ENCODE assay signal across 9 cellular contexts in the genomic region with DNA sequence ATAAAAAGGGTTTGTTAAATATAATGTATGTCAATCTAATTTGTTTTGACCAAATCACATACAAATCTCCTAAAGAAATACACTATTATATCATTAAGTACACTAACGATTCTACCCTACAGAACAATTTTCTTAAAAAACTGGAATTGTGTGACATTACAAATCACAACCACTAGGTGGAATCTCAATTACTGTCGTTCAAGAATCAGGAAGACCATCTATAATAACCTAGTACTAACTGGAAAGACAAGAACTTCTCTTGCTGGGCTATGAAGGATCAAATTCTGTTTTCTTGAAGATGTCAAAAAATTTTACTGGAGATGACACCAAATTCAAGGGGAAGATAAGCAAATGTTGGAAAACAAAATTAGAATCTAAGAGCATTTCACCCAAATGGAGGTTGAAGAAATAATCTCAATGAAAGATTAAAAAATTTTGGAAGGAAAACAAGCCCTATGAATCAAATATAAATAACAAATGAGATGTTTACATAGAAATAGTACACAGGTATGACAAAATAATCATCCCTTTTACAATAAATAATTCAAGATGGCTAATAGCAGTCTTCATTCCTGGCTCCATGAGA.
DNase-seq lines count a peak whose midpoint lies in the region; ATAC-seq lines count a peak whose summit lies in the region.
"Had no signal": no experiment of that assay in that cellular context is flagged by ENCODE, and none has a peak within 500 bp of the region (broad histone marks: within the 10 kb centered on the region; RNA-seq: fewer than 3 reads in every experiment).

No MANE protein-coding gene starts in this region.

- POLR2A ChIA-PET in naive thymus-derived CD4-positive, alpha-beta T cell (lab: Charles Lee): interaction anchor here (0.6 kb wide), 1 partner anchor 200 kb away, joined by 3 read pairs; no protein-coding TSS in a partner anchor

- no peak overlapping the region for H3K4me3 Mint-ChIP-seq in naive thymus-derived CD4-positive, alpha-beta T cell
- H3K4me3 Mint-ChIP-seq: activated naive CD8-positive, alpha-beta T cell had no signal

- H3K9me3 ChIP-seq in naive thymus-derived CD4-positive, alpha-beta T cell (ENCODE audit: control insufficient read depth in 2 of 3, low read length in 3 of 3): no peaks in the 10 kb centered on the region

- H3K27me3 ChIP-seq in naive thymus-derived CD4-positive, alpha-beta T cell (ENCODE audit: control insufficient read depth in 2 of 2, insufficient read depth in 2 of 2, low read length in 2 of 2): no peaks in the 10 kb centered on the region

- H3K36me3 Mint-ChIP-seq in naive thymus-derived CD4-positive, alpha-beta T cell: peaks cover 0 to 48% (median 17%) of the 10 kb centered on the region in 5 donors

- DNase-seq in NCI-H2171 treated with DMSO at 0.1 percent for 48 hours (lab: John Stamatoyannopoulos, UW) (peak; percentile 53), NCI-H2171 (lab: John Stamatoyannopoulos, UW) (no peak), NCI-H69 (lab: John Stamatoyannopoulos, UW) (peak; percentile 52), dermis microvascular lymphatic vessel endothelial cell (ENCODE audit: low read depth in 2 of 2) (peak; percentile 23 to 53)
- peak in 5 of 9 donors; percentile 14 to 36 (median 27) for DNase-seq in naive thymus-derived CD4-positive, alpha-beta T cell
- no peak for DNase-seq in activated CD4-positive, alpha-beta T cell treated with anti-CD3 and anti-CD28 coated beads, Interleukin-2, amount 50 U/mL, for 1 hour

- peaks cover 0 to 6% (median 5%) of the 10 kb centered on the region in 3 experiments for H3K36me3 ChIP-seq in naive thymus-derived CD4-positive, alpha-beta T cell (ENCODE audit: control insufficient read depth in 2 of 3, insufficient read depth in 3 of 3, low read length in 3 of 3)

- peak overlapping the region in 2 of 9 donors; percentile 4 to 44 for H3K27ac Mint-ChIP-seq in naive thymus-derived CD4-positive, alpha-beta T cell
- H3K27ac Mint-ChIP-seq: activated naive CD8-positive, alpha-beta T cell had no signal

- intact Hi-C loops in naive thymus-derived CD4-positive, alpha-beta T cell (cut with micrococcal nuclease): loop anchor here (1.0 to 5.0 kb wide), 10 partner anchors 56 to 786 kb away; partner anchors contain the start of gene STK39 (in 2 of the 2)

- no peaks in the 10 kb centered on the region for H3K4me1 ChIP-seq in naive thymus-derived CD4-positive, alpha-beta T cell (ENCODE audit: control insufficient read depth in 2 of 2, insufficient read depth in 2 of 2, low read length in 2 of 2)

- CTCF ChIA-PET in naive thymus-derived CD4-positive, alpha-beta T cell (lab: Charles Lee): interaction anchor here (0.6 to 2.3 kb wide), 4 partner anchors 200 to 789 kb away, joined by 3 to 14 read pairs (median 3); no protein-coding TSS in a partner anchor

- H3K4me1 Mint-ChIP-seq in naive thymus-derived CD4-positive, alpha-beta T cell: peaks cover 4 to 11% (median 8%) of the 10 kb centered on the region in 7 donors

- ATAC-seq in HG02610 (IDR thresholded peaks at IDR 0.05; ENCODE audit: unreplicated experiment) (peak; percentile 57), HG03196 (IDR thresholded peaks at IDR 0.05; ENCODE audit: unreplicated experiment) (no peak)
- ATAC-seq in naive thymus-derived CD4-positive, alpha-beta T cell: peak; percentile 67

- H3K27me3 Mint-ChIP-seq in naive thymus-derived CD4-positive, alpha-beta T cell: no peaks in the 10 kb centered on the region
- H3K27me3 Mint-ChIP-seq: activated naive CD8-positive, alpha-beta T cell had no signal

- no peaks in the 10 kb centered on the region for H3K9me3 Mint-ChIP-seq in naive thymus-derived CD4-positive, alpha-beta T cell

- no peak overlapping the region for H3K4me3 ChIP-seq in naive thymus-derived CD4-positive, alpha-beta T cell (ENCODE audit: low read length)

- H3K27ac ChIP-seq in naive thymus-derived CD4-positive, alpha-beta T cell (ENCODE audit: low read depth, low read length): no peak overlapping the region

Comparison
In these comparisons a context has a peak if more than half of its experiments do, and no peak if none do; other contexts are left out.
1. DNase-seq: peak in NCI-H2171 treated with DMSO at 0.1 percent for 48 hours (single experiment), NCI-H69 (single experiment), dermis microvascular lymphatic vessel endothelial cell (2 of 2) and naive thymus-derived CD4-positive, alpha-beta T cell (5 of 9); none in NCI-H2171 (single experiment) and activated CD4-positive, alpha-beta T cell treated with anti-CD3 and anti-CD28 coated beads, Interleukin-2, amount 50 U/mL, for 1 hour (single experiment).